Comparison of ENCODE assay signal across 1 cellular context in genomic region chr5:98827161-98827560, GRCh38.
TF ChIP-seq lines count a peak whose summit lies in the region.

No MANE protein-coding gene starts in this region.

TF ChIP-seq in H1, 55 proteins besides CTCF, POLR2A, EP300 and RAD21 (continued from another document):
- TF ChIP-seq ATF2 (IDR thresholded peaks at IDR 0.05; ENCODE audit: low read length) (no peak), FOSL1 (IDR thresholded peaks at IDR 0.05; ENCODE audit: insufficient read depth, low read depth, low read length) (no peak), BACH1 (IDR thresholded peaks at IDR 0.05; ENCODE audit: low read length) (no peak), SRF (IDR thresholded peaks at IDR 0.05; ENCODE audit: low read depth, low read length) (no peak), JUN (IDR thresholded peaks at IDR 0.05; ENCODE audit: low read depth, low read length) (no peak), BRCA1 (IDR thresholded peaks at IDR 0.05; ENCODE audit: low read depth, low read length) (no peak), POLR2AphosphoS5 (IDR thresholded peaks at IDR 0.05; ENCODE audit: low read depth, low read length) (no peak), MAX (IDR thresholded peaks at IDR 0.05) (no peak), SUZ12 (IDR thresholded peaks at IDR 0.05; ENCODE audit: low read length) (no peak), GTF2F1 (IDR thresholded peaks at IDR 0.05; ENCODE audit: borderline replicate concordance, low read depth, low read length) (no peak), CBX5 (IDR thresholded peaks at IDR 0.05; ENCODE audit: low read depth, low read length) (no peak), NRF1 (IDR thresholded peaks at IDR 0.05; ENCODE audit: low read depth, low read length) (no peak), SP4 (IDR thresholded peaks at IDR 0.05; ENCODE audit: low read length) (no peak), RFX5 (IDR thresholded peaks at IDR 0.05; ENCODE audit: borderline replicate concordance, low read depth, low read length) (no peak)
